In the genomic region with DNA sequence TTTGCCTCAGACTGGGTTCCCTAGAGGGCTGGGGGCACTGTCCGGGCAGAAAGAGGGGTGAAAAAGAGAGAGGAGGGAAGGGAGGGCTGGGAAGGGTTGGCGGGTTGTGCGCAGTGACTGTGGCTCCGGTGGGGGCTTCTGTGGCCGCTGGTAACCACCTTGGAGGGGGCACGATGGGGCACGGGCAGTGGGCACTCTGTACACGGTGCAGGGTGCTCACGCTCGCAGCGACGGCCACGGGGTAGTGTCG, we compare ENCODE assay signal across 9 cellular contexts. TPM values are rescaled to one million over a fixed set of nuclear protein-coding genes. Genes with fewer than 3 reads are reported as not detected.
DNase-seq lines count a peak whose midpoint lies in the region; ATAC-seq, FAIRE-seq and TF ChIP-seq lines count a peak whose summit lies in the region.
"Had no signal": no experiment of that assay in that cellular context is flagged by ENCODE, and none has a peak within 500 bp of the region (broad histone marks: within the 10 kb centered on the region; RNA-seq: fewer than 3 reads in every experiment).

No MANE protein-coding gene starts in this region.

- peak overlapping the region; percentile 74 for H3K4me3 Mint-ChIP-seq in activated B cell treated with CpG ODN at 0.5 μM for 24 hours

- TF ChIP-seq CTCF in C4-2B (conservative IDR thresholded peaks at IDR 0.05) (no peak), activated B cell treated with CpG ODN at 0.5 μM for 24 hours (IDR thresholded peaks at IDR 0.05) (no peak), heart right ventricle (IDR thresholded peaks at IDR 0.05) (no peak), pancreas (IDR thresholded peaks at IDR 0.05) (no peak)

- CTCF ChIA-PET in activated B cell treated with CpG ODN at 0.5 μM for 24 hours (lab: Charles Lee) = no interaction called here

- H3K4me1 ChIP-seq in heart right ventricle = peaks cover 3 to 16% (median 13%) of the 10 kb centered on the region in 9 donors
- H3K4me1 ChIP-seq in pancreas = peaks cover 7 to 21% (median 20%) of the 10 kb centered on the region in 3 donors

- intact Hi-C loops in activated B cell treated with CpG ODN at 0.5 μM for 24 hours (cut with micrococcal nuclease) (loop anchor here (1.0 to 2.0 kb wide), 2 partner anchors 15 to 39 kb away; partner anchors contain the start of gene ARL2BP), heart right ventricle (cut with DNase I) (loop anchor here in 2 of 10 donors (5.0 to 10.0 kb wide), 2 partner anchors 37 to 199 kb away; partner anchors contain the start of gene ARL2BP (in 1 of the 2)), pancreas (cut with DNase I) (no loop called here)

- DNase-seq in activated B cell treated with CpG ODN at 0.5 μM for 24 hours (no peak), heart right ventricle (no peak), pancreas (no peak), HK-2 (ENCODE audit: unreplicated experiment) (no peak), frontal cortex (ENCODE audit: low spot score in 2 of 2) (no peak)

- 12% methylated on average over 14 of the region's 14 CpGs for WGBS in heart right ventricle, 2 donors
- 3% methylated on average over 13 to 14 of the region's 14 CpGs for WGBS in pancreas, 2 donors

- peak overlapping the region in 9 of 10 donors; percentile 43 to 70 (median 62) for H3K4me3 ChIP-seq in heart right ventricle
- peak overlapping the region; percentile 64 to 82 (median 72) for H3K4me3 ChIP-seq in pancreas

- no peaks in the 10 kb centered on the region for H3K36me3 Mint-ChIP-seq in activated B cell treated with CpG ODN at 0.5 μM for 24 hours (ENCODE audit: low read depth)

- H3K27me3 ChIP-seq in heart right ventricle = peaks cover 0 to 34% (median 17%) of the 10 kb centered on the region in 7 donors
- H3K27me3 ChIP-seq in pancreas = no peaks in the 10 kb centered on the region

- H3K4me1 Mint-ChIP-seq in activated B cell treated with CpG ODN at 0.5 μM for 24 hours = peaks cover 6% of the 10 kb centered on the region

- no peak overlapping the region for H3K27ac Mint-ChIP-seq in activated B cell treated with CpG ODN at 0.5 μM for 24 hours

- FAIRE-seq in pancreas (lab: Jason Lieb, UNC) (no peak), frontal cortex (lab: Jason Lieb, UNC) (no peak)
- FAIRE-seq: colon had no signal

- peak overlapping the region; percentile 69 for H3K27ac ChIP-seq in C4-2B
- peak overlapping the region in 3 of 10 donors; percentile 3 to 50 (median 9) for H3K27ac ChIP-seq in heart right ventricle
- peak overlapping the region; percentile 54 to 75 (median 64) for H3K27ac ChIP-seq in pancreas

- peaks cover 21% of the 10 kb centered on the region for H3K27me3 Mint-ChIP-seq in activated B cell treated with CpG ODN at 0.5 μM for 24 hours

- POLR2A ChIA-PET in activated B cell treated with CpG ODN at 0.5 μM for 24 hours (lab: Charles Lee) = interaction anchor here (1.0 kb wide), 1 partner anchor 27 kb away, joined by 3 read pairs; no protein-coding TSS in a partner anchor

- no peaks in the 10 kb centered on the region for H3K9me3 ChIP-seq in heart right ventricle
- H3K9me3 ChIP-seq in pancreas = no peaks in the 10 kb centered on the region

- no peaks in the 10 kb centered on the region for H3K36me3 ChIP-seq in heart right ventricle
- no peaks in the 10 kb centered on the region for H3K36me3 ChIP-seq in pancreas

- H3K9me3 Mint-ChIP-seq in activated B cell treated with CpG ODN at 0.5 μM for 24 hours = no peaks in the 10 kb centered on the region

- no peak for ATAC-seq in activated B cell treated with CpG ODN at 0.5 μM for 24 hours (ENCODE audit: low read depth)
- peak in 6 of 8 donors; percentile 16 to 50 (median 20) for ATAC-seq in heart right ventricle
- ATAC-seq in pancreas = peak in 1 of 4 donors; percentile 20
- ATAC-seq in GM18873 (IDR thresholded peaks at IDR 0.05; ENCODE audit: low FRiP score, unreplicated experiment) = no peak
- no peak for ATAC-seq in GM21515 (IDR thresholded peaks at IDR 0.05; ENCODE audit: unreplicated experiment)

RNA-seq across cellular contexts. Expression of gene PLLP, which starts 0.6 kb away (rescaled TPM):
- total RNA-seq in activated B cell treated with CpG ODN at 0.5 μM for 24 hours (not detected in 2 replicates), heart right ventricle (1 to 10 TPM; 1.7 to 4.0 (median 2.2) TPM), pancreas (10 to 100 TPM; 10.8 to 29.9 (median 22.5) TPM), frontal cortex (1.6 TPM)
- polyA plus RNA-seq in heart right ventricle (10 to 100 TPM in 1 of 2 donors, 1 to 10 TPM in 1; 7.0 to 10.6 TPM), pancreas (10 to 100 TPM; 22.2 to 34.3 TPM)

RNA-seq across cellular contexts. Expression of gene ARL2BP, which starts 38.8 kb away (rescaled TPM):
- total RNA-seq in activated B cell treated with CpG ODN at 0.5 μM for 24 hours = 27.1 and 29.4 TPM in 2 replicates
- 10 to 100 TPM; 39.9 to 53.9 (median 45.9) TPM for total RNA-seq in heart right ventricle
- 10 to 100 TPM; 33.4 to 57.9 TPM for polyA plus RNA-seq in heart right ventricle
- total RNA-seq in pancreas = 10 to 100 TPM; 12.3 to 22.5 (median 14.7) TPM
- 10 to 100 TPM; 10.8 to 20.2 TPM for polyA plus RNA-seq in pancreas
- 81.9 TPM for total RNA-seq in frontal cortex

Comparison
In these comparisons a context has a peak if more than half of its experiments do, and no peak if none do; other contexts are left out.
1. ATAC-seq: peak in heart right ventricle (6 of 8); none in activated B cell treated with CpG ODN at 0.5 μM for 24 hours (single experiment), GM18873 (single experiment) and GM21515 (single experiment).